36 cellular contexts compared by ENCODE assay signal in genomic region chr9:88013051-88013450, GRCh38. TPM values are rescaled to one million over a fixed set of nuclear protein-coding genes. Genes with fewer than 3 reads are reported as not detected.
"Had no signal": no experiment of that assay in that cellular context is flagged by ENCODE, and none has a peak within 500 bp of the region (broad histone marks: within the 10 kb centered on the region; RNA-seq: fewer than 3 reads in every experiment).

No MANE protein-coding gene starts in this region.

- H3K36me3 Mint-ChIP-seq: activated naive CD8-positive, alpha-beta T cell had no signal

- H3K36me3 ChIP-seq: brain microvascular endothelial cell, MG63, SJCRH30 had no signal

- DNase-seq: activated CD4-positive, alpha-beta memory T cell treated with anti-CD3 and anti-CD28 coated beads for 36 hours; activated CD4-positive, alpha-beta T cell treated with anti-CD3 and anti-CD28 coated beads for 4 hours; activated CD4-positive, alpha-beta T cell treated with anti-CD3 and anti-CD28 coated beads, Interleukin-2, amount 50 U/mL, for 1 hour; activated CD8-positive, alpha-beta memory T cell treated with anti-CD3 and anti-CD28 coated beads, Interleukin-2, amount 50 U/mL, for 4 hours; activated gamma-delta T cell treated with Interleukin-2 at 50 U/mL for 16 hours; activated naive CD4-positive, alpha-beta T cell treated with anti-CD3 and anti-CD28 coated beads for 36 hours; activated naive CD8-positive, alpha-beta T cell treated with anti-CD3 and anti-CD28 coated beads, Interleukin-2, amount 50 U/mL, for 24 hours; activated T-cell treated with anti-CD3 and anti-CD28 coated beads for 4 hours; activated T-cell treated with anti-CD3 and anti-CD28 coated beads, Interleukin-2, amount 50 U/mL, for 4 hours; aorta; brain microvascular endothelial cell; central memory CD4-positive, alpha-beta T cell; Kasumi-1; KG1; MG63; NCI-H1048; NCI-H1105 treated with DMSO at 0.1 percent for 48 hours; NCI-H1436; NCI-H1694; NCI-H1930; NCI-H2081 treated with DMSO at 0.1 percent for 48 hours; NCI-H226; NCI-H446 treated with DMSO at 0.1 percent for 48 hours; NCI-H524; NCI-H69; NK-92 treated with Interleukin-12 subunit alpha and Interleukin-12 subunit beta, amount 100 ng/mL, for 24 hours; PC-9; Right ventricle myocardium superior; SJCRH30; T1000 had no signal

- H3K9me3 ChIP-seq: SJCRH30 had no signal

- H3K9me3 Mint-ChIP-seq: activated naive CD8-positive, alpha-beta T cell treated with anti-CD3 and anti-CD28 coated beads, Interleukin-2, amount 50 U/mL, for 24 hours; activated T-cell treated with anti-CD3 and anti-CD28 coated beads, Interleukin-2, amount 50 U/mL, for 4 hours; activated T-helper 1 cell treated with anti-CD3 and anti-CD28 coated beads, Interleukin-12 subunit alpha, Interleukin-12 subunit beta, Interleukin-2, Interleukin-4 antibody, amounts not matched to agents 30 ng/mL and 10 ng/mL and 1 ng/mL, durations not matched to agents 14 hours and 24 hours and 36 hours had no signal

- H3K4me3 Mint-ChIP-seq: activated CD4-positive, alpha-beta memory T cell treated with anti-CD3 and anti-CD28 coated beads for 36 hours; activated naive CD4-positive, alpha-beta T cell treated with anti-CD3 and anti-CD28 coated beads for 36 hours; activated naive CD8-positive, alpha-beta T cell; activated naive CD8-positive, alpha-beta T cell treated with anti-CD3 and anti-CD28 coated beads, Interleukin-2, amount 50 U/mL, for 24 hours; activated T-cell treated with anti-CD3 and anti-CD28 coated beads, Interleukin-2, amount 50 U/mL, for 4 hours; activated T-helper 1 cell treated with anti-CD3 and anti-CD28 coated beads, Interleukin-12 subunit alpha, Interleukin-12 subunit beta, Interleukin-2, Interleukin-4 antibody, amounts not matched to agents 30 ng/mL and 10 ng/mL and 1 ng/mL, durations not matched to agents 14 hours and 24 hours and 36 hours had no signal

- H3K4me2 ChIP-seq: PC-9 had no signal

- H3K27ac ChIP-seq: brain microvascular endothelial cell, PC-9, RWPE1, SJCRH30, SK-N-MC had no signal

- H3K4me1 ChIP-seq: SJCRH30 had no signal

- H3K27ac Mint-ChIP-seq: activated CD4-positive, alpha-beta memory T cell treated with anti-CD3 and anti-CD28 coated beads for 36 hours; activated naive CD4-positive, alpha-beta T cell treated with anti-CD3 and anti-CD28 coated beads for 36 hours; activated naive CD8-positive, alpha-beta T cell; activated naive CD8-positive, alpha-beta T cell treated with anti-CD3 and anti-CD28 coated beads, Interleukin-2, amount 50 U/mL, for 24 hours; activated T-helper 1 cell treated with anti-CD3 and anti-CD28 coated beads, Interleukin-12 subunit alpha, Interleukin-12 subunit beta, Interleukin-2, Interleukin-4 antibody, amounts not matched to agents 30 ng/mL and 10 ng/mL and 1 ng/mL, durations not matched to agents 14 hours and 24 hours and 36 hours had no signal

- H3K4me3 ChIP-seq: MG63, PC-9, SJCRH30, SK-N-MC had no signal

- H3K27me3 ChIP-seq: brain microvascular endothelial cell, MG63, SJCRH30 had no signal

- ATAC-seq: activated CD4-positive, CD25-positive, alpha-beta regulatory T cell treated with anti-CD3 and anti-CD28 coated beads, Interleukin-2, amount 50 U/mL, for 24 hours; activated naive CD8-positive, alpha-beta T cell treated with anti-CD3 and anti-CD28 coated beads, Interleukin-2, amount 50 U/mL, for 24 hours; activated T-cell treated with anti-CD3 and anti-CD28 coated beads, Interleukin-2, amount 50 U/mL, for 4 hours had no signal

RNA-seq across cellular contexts. Expression of gene CDK20, which starts 38.7 kb away (rescaled TPM):
- total RNA-seq: OCI-LY7 had no signal
